In the genomic region with DNA sequence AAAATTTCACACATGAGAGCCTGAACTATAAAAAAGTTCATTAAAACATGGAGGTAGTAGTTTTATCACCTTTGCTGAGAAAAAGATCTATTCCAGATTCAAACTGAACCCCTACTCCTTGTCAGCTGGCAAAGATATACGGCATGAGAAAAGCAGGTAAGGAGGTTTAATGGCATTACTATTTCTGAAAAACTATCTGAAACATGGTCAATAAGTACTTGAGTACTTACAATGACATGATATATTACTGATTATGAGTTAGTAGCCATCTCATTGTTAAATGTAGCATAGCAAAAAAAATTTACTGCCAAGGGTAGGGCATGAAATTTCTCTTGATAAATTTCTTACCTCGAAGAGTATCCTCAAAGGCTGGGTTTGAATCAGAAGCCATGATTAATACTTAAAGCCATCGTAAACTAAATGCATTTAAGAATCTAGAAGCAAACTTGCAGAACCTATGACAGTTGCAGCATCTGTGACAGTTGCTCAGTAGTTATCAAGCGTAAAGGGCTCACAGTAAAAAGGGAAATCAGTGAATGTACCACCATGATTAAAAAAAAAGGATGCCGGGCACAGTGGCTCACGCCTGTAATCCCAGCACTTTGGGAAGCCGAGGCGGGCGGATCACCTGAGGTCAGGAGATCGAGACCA, we compare ENCODE assay signal across 8 cellular contexts. TPM values are rescaled to one million over a fixed set of nuclear protein-coding genes. Genes with fewer than 3 reads are reported as not detected.
DNase-seq lines count a peak whose midpoint lies in the region; ATAC-seq and TF ChIP-seq lines count a peak whose summit lies in the region.

No MANE protein-coding gene starts in this region.

- H2AK5ac ChIP-seq in mesenchymal stem cell (ENCODE audit: low read length, severe bottlenecking), result no peak overlapping the region

- H3K9me3 Mint-ChIP-seq in stimulated activated naive CD8-positive, alpha-beta T cell treated with anti-CD3 and anti-CD28 coated beads, Interleukin-15, Interleukin-2, amounts not matched to agents 100 ng/mL and 50 ng/mL, for 24 hours, result no peaks in the 10 kb centered on the region

- no peak overlapping the region for H3K27ac ChIP-seq in mesenchymal stem cell (ENCODE audit: low read length, poor library complexity, severe bottlenecking)

- H3K9ac ChIP-seq in mesenchymal stem cell (ENCODE audit: low read length), result peak overlapping the region; percentile 74

- no peak overlapping the region for H3K18ac ChIP-seq in mesenchymal stem cell (ENCODE audit: low read depth in 1 of 2, low read length in 2 of 2)

- H3K14ac ChIP-seq in mesenchymal stem cell (ENCODE audit: low read length in 2 of 2), result no peak overlapping the region

- no peak overlapping the region for H2BK15ac ChIP-seq in mesenchymal stem cell (ENCODE audit: low read depth, poor library complexity, severe bottlenecking)

- DNase-seq in stimulated activated naive CD8-positive, alpha-beta T cell treated with anti-CD3 and anti-CD28 coated beads, Interleukin-15, Interleukin-2, amounts not matched to agents 100 U/mL and 50 U/mL, for 24 hours, result no peak
- DNase-seq in astrocyte of the cerebellum (ENCODE audit: low read depth) (no peak), mesenchymal stem cell (no peak), HuH-7.5 (ENCODE audit: low spot score) (no peak), cerebellar nuclear complex (lab: John Stamatoyannopoulos, UW) (no peak), NCI-H226 (no peak), A172 (ENCODE audit: low spot score) (no peak)

- no peak overlapping the region for H2BK12ac ChIP-seq in mesenchymal stem cell (ENCODE audit: low read length in 2 of 2)

- H3K4me2 ChIP-seq in mesenchymal stem cell (ENCODE audit: low read length, poor library complexity, severe bottlenecking), result peak overlapping the region; percentile 47

- no peaks in the 10 kb centered on the region for H3K27me3 Mint-ChIP-seq in stimulated activated naive CD8-positive, alpha-beta T cell treated with anti-CD3 and anti-CD28 coated beads, Interleukin-15, Interleukin-2, amounts not matched to agents 100 ng/mL and 50 ng/mL, for 24 hours

- H3K4me3 ChIP-seq in astrocyte of the cerebellum (ENCODE audit: low read depth, low read length) (peak overlapping the region; percentile 38), mesenchymal stem cell (ENCODE audit: insufficient read depth in 1 of 2, low read depth in 1 of 2, low read length in 2 of 2) (peak overlapping the region in 1 of 2 experiments; percentile 65)

- peaks cover 17% of the 10 kb centered on the region for H3K36me3 Mint-ChIP-seq in stimulated activated naive CD8-positive, alpha-beta T cell treated with anti-CD3 and anti-CD28 coated beads, Interleukin-15, Interleukin-2, amounts not matched to agents 100 ng/mL and 50 ng/mL, for 24 hours (ENCODE audit: low read depth)

- no peaks in the 10 kb centered on the region for H3K27me3 ChIP-seq in mesenchymal stem cell (ENCODE audit: control insufficient read depth in 1 of 2, insufficient read depth in 1 of 2, low read length in 2 of 2)

- H4K91ac ChIP-seq in mesenchymal stem cell (ENCODE audit: low read length), result no peak overlapping the region

- H3K36me3 ChIP-seq in mesenchymal stem cell (ENCODE audit: control insufficient read depth in 1 of 2, insufficient read depth in 2 of 2, low read depth in 1 of 2, low read length in 2 of 2), result peaks cover 2 to 56% of the 10 kb centered on the region in 2 experiments

- peaks cover 10% of the 10 kb centered on the region for H3K4me1 Mint-ChIP-seq in stimulated activated naive CD8-positive, alpha-beta T cell treated with anti-CD3 and anti-CD28 coated beads, Interleukin-15, Interleukin-2, amounts not matched to agents 100 ng/mL and 50 ng/mL, for 24 hours (ENCODE audit: low read depth)

- no peak overlapping the region for H2BK5ac ChIP-seq in mesenchymal stem cell (ENCODE audit: low read depth, low read length, poor library complexity, severe bottlenecking)

- no peak overlapping the region for H2AFZ ChIP-seq in mesenchymal stem cell (ENCODE audit: low read depth, low read length)

- H3K23ac ChIP-seq in mesenchymal stem cell (ENCODE audit: low read length in 2 of 2), result no peak overlapping the region

- H3K27ac Mint-ChIP-seq in stimulated activated naive CD8-positive, alpha-beta T cell treated with anti-CD3 and anti-CD28 coated beads, Interleukin-15, Interleukin-2, amounts not matched to agents 100 ng/mL and 50 ng/mL, for 24 hours, result peak overlapping the region; percentile 75

- no peak overlapping the region for H2BK120ac ChIP-seq in mesenchymal stem cell (ENCODE audit: low read depth, low read length)

- H3K4ac ChIP-seq in mesenchymal stem cell (ENCODE audit: low read depth in 1 of 2, low read length in 2 of 2), result no peak overlapping the region

- no peaks in the 10 kb centered on the region for H3K4me1 ChIP-seq in mesenchymal stem cell (ENCODE audit: control insufficient read depth, insufficient read depth, low read depth, low read length)

- H3K4me3 Mint-ChIP-seq in stimulated activated naive CD8-positive, alpha-beta T cell treated with anti-CD3 and anti-CD28 coated beads, Interleukin-15, Interleukin-2, amounts not matched to agents 100 ng/mL and 50 ng/mL, for 24 hours, result peak overlapping the region; percentile 82

- peaks cover 2% of the 10 kb centered on the region for H3K79me1 ChIP-seq in mesenchymal stem cell (replicated peaks; ENCODE audit: low read length, poor library complexity, severe bottlenecking)

- no peaks in the 10 kb centered on the region for H3K9me3 ChIP-seq in mesenchymal stem cell (ENCODE audit: control insufficient read depth, low read length)

- WGBS in mesenchymal stem cell, result 86% methylated on average over 8 of the region's 10 CpGs

- no peak overlapping the region for H4K8ac ChIP-seq in mesenchymal stem cell (ENCODE audit: low read length)

- TF ChIP-seq CTCF in astrocyte of the cerebellum (IDR thresholded peaks at IDR 0.05; ENCODE audit: low read depth, low read length, missing control alignments), result no peak

- in situ Hi-C loops in astrocyte of the cerebellum (cut with HindIII; ENCODE audit: low sequenced_read_pairs), result no loop called here

- no peak for ATAC-seq in stimulated activated naive CD8-positive, alpha-beta T cell treated with anti-CD3 and anti-CD28 coated beads, Interleukin-15, Interleukin-2, amounts not matched to agents 100 U/mL and 50 U/mL, for 24 hours

RNA-seq across cellular contexts. Expression of a gene that starts 8.7 kb away (rescaled TPM):
- polyA plus RNA-seq in mesenchymal stem cell (2013, experiment 1 of 2), result 66.7 TPM
- 69.0 TPM for polyA plus RNA-seq in mesenchymal stem cell (2013, experiment 2 of 2)
- 13.0 and 15.3 TPM in 2 replicates for total RNA-seq in A172 (2014; rRNA removed; shearing (Covaris generic))

RNA-seq across cellular contexts. Expression of a gene that starts 50.9 kb away (rescaled TPM):
- 33.3 TPM for polyA plus RNA-seq in mesenchymal stem cell (2013, experiment 1 of 2)
- polyA plus RNA-seq in mesenchymal stem cell (2013, experiment 2 of 2), result 33.8 TPM
- total RNA-seq in A172 (2014; rRNA removed; shearing (Covaris generic)), result 18.4 and 24.3 TPM in 2 replicates
